Comparison of ENCODE assay signal across 1 cellular context in the genomic region with DNA sequence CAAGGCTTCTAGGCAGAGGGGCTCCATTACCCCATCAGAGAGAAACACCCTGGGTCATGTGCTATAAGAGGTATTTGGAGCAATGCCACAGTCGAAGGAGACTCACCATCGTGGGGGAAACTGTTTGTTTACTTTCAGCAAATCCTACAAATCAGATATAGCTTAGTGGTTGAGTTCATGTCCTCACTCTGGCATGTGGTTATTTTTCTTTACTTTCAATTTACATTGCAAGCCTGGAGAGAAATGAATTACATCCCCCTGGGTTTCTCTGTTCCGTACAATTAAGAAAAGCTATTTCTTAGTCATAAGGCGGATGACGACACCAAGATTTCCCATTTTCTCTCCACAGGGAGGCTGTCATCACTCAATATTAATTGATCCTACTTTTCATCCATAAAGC.
TF ChIP-seq lines count a peak whose summit lies in the region.

No MANE protein-coding gene starts in this region.

TF ChIP-seq in HEK293, 187 proteins besides CTCF, POLR2A, EP300 and RAD21 (continued from another document and continues in another):
- no peak for TF ChIP-seq REST (tag by site-specific recombination; IDR thresholded peaks at IDR 0.05)
- no peak for TF ChIP-seq TRIM28 (IDR thresholded peaks at IDR 0.05; ENCODE audit: borderline replicate concordance, low read length)
- TF ChIP-seq ZNF157 (tag by site-specific recombination; IDR thresholded peaks at IDR 0.05) = no peak
- no peak for TF ChIP-seq ZNF354C (tag by site-specific recombination; IDR thresholded peaks at IDR 0.05; ENCODE audit: borderline replicate concordance, low read depth)
- TF ChIP-seq FEZF1 (tag by site-specific recombination; IDR thresholded peaks at IDR 0.05) = peak; percentile 83
- TF ChIP-seq, protein P1, sequence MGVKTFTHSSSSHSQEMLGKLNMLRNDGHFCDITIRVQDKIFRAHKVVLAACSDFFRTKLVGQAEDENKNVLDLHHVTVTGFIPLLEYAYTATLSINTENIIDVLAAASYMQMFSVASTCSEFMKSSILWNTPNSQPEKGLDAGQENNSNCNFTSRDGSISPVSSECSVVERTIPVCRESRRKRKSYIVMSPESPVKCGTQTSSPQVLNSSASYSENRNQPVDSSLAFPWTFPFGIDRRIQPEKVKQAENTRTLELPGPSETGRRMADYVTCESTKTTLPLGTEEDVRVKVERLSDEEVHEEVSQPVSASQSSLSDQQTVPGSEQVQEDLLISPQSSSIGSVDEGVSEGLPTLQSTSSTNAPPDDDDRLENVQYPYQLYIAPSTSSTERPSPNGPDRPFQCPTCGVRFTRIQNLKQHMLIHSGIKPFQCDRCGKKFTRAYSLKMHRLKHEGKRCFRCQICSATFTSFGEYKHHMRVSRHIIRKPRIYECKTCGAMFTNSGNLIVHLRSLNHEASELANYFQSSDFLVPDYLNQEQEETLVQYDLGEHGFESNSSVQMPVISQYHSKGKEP (tag by site-specific recombination; IDR thresholded peaks at IDR 0.05) = peak; percentile 55; the same call in 1 of the 2 replicates
- peak; percentile 56; the same call in 1 of the 2 replicates for TF ChIP-seq SCRT2 (tag by site-specific recombination; IDR thresholded peaks at IDR 0.05)
- TF ChIP-seq EGR2 (tag by site-specific recombination; IDR thresholded peaks at IDR 0.05; ENCODE audit: low read depth) = no peak
- TF ChIP-seq, protein P2, sequence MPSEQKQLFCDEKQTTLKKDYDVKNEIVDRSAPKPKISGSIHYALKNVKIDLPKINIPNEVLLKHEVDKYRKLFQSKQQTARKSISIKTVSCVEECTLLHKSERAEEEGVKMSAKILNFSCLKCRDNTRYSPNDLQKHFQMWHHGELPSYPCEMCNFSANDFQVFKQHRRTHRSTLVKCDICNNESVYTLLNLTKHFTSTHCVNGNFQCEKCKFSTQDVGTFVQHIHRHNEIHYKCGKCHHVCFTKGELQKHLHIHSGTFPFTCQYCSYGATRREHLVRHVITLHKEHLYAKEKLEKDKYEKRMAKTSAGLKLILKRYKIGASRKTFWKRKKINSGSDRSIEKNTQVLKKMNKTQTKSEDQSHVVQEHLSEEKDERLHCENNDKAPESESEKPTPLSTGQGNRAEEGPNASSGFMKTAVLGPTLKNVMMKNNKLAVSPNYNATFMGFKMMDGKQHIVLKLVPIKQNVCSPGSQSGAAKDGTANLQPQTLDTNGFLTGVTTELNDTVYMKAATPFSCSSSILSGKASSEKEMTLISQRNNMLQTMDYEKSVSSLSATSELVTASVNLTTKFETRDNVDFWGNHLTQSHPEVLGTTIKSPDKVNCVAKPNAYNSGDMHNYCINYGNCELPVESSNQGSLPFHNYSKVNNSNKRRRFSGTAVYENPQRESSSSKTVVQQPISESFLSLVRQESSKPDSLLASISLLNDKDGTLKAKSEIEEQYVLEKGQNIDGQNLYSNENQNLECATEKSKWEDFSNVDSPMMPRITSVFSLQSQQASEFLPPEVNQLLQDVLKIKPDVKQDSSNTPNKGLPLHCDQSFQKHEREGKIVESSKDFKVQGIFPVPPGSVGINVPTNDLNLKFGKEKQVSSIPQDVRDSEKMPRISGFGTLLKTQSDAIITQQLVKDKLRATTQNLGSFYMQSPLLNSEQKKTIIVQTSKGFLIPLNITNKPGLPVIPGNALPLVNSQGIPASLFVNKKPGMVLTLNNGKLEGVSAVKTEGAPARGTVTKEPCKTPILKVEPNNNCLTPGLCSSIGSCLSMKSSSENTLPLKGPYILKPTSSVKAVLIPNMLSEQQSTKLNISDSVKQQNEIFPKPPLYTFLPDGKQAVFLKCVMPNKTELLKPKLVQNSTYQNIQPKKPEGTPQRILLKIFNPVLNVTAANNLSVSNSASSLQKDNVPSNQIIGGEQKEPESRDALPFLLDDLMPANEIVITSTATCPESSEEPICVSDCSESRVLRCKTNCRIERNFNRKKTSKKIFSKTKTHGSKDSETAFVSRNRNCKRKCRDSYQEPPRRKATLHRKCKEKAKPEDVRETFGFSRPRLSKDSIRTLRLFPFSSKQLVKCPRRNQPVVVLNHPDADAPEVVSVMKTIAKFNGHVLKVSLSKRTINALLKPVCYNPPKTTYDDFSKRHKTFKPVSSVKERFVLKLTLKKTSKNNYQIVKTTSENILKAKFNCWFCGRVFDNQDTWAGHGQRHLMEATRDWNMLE (tag by site-specific recombination; conservative IDR thresholded peaks at IDR 0.05; ENCODE audit: low read depth) = peak; percentile 57; the same call in 1 of the 2 replicates
- TF ChIP-seq ZNF48 (tag by site-specific recombination; IDR thresholded peaks at IDR 0.05) = no peak
- no peak for TF ChIP-seq ZNF16 (tag by site-specific recombination; IDR thresholded peaks at IDR 0.05; ENCODE audit: low read depth)
- peak; percentile 34; the same call in 1 of the 2 replicates for TF ChIP-seq ZBTB8A (tag by site-specific recombination; IDR thresholded peaks at IDR 0.05)
- TF ChIP-seq ZNF654 (tag by site-specific recombination; IDR thresholded peaks at IDR 0.05; ENCODE audit: low read depth) = peak; percentile 13; the same call in 1 of the 2 replicates
- TF ChIP-seq SETDB1 (IDR thresholded peaks at IDR 0.05; ENCODE audit: insufficient read length, low read length) = no peak
- TF ChIP-seq ZNF114 (tag by site-specific recombination; IDR thresholded peaks at IDR 0.05) = no peak
- peak; percentile 98 for TF ChIP-seq GFI1B (tag by site-specific recombination; IDR thresholded peaks at IDR 0.05)
- TF ChIP-seq ZNF514 (tag by site-specific recombination; IDR thresholded peaks at IDR 0.05) = no peak
- no peak for TF ChIP-seq ZBTB6 (tag by site-specific recombination; IDR thresholded peaks at IDR 0.05)
- no peak for TF ChIP-seq ZFP41 (tag by site-specific recombination; IDR thresholded peaks at IDR 0.05; ENCODE audit: borderline replicate concordance)
- TF ChIP-seq ZNF600 (tag by site-specific recombination; IDR thresholded peaks at IDR 0.05) = 0 out of 2 replicates have a peak, but pooled peaks have one; percentile 32
- no peak for TF ChIP-seq ZBTB7A (tag by site-specific recombination; IDR thresholded peaks at IDR 0.05; ENCODE audit: low read depth)
- peak; percentile 77 for TF ChIP-seq HIC1 (tag by site-specific recombination; IDR thresholded peaks at IDR 0.05)
- TF ChIP-seq ZFP69B (tag by site-specific recombination; IDR thresholded peaks at IDR 0.05) = 0 out of 2 replicates have a peak, but pooled peaks have one; percentile 17
- TF ChIP-seq ZNF280D (tag by site-specific recombination; IDR thresholded peaks at IDR 0.05) = no peak
- TF ChIP-seq ZNF221 (tag by site-specific recombination; IDR thresholded peaks at IDR 0.05; ENCODE audit: borderline replicate concordance) = no peak
- TF ChIP-seq ZNF211 (tag by site-specific recombination; IDR thresholded peaks at IDR 0.05; ENCODE audit: low read depth) = no peak
- peak; percentile 92 for TF ChIP-seq ZNF362 (tag by site-specific recombination; IDR thresholded peaks at IDR 0.05)
- TF ChIP-seq SP3 (tag by site-specific recombination; IDR thresholded peaks at IDR 0.05) = no peak
- peak; percentile 85 for TF ChIP-seq ZNF558 (tag by site-specific recombination; IDR thresholded peaks at IDR 0.05)
- TF ChIP-seq, protein P3, sequence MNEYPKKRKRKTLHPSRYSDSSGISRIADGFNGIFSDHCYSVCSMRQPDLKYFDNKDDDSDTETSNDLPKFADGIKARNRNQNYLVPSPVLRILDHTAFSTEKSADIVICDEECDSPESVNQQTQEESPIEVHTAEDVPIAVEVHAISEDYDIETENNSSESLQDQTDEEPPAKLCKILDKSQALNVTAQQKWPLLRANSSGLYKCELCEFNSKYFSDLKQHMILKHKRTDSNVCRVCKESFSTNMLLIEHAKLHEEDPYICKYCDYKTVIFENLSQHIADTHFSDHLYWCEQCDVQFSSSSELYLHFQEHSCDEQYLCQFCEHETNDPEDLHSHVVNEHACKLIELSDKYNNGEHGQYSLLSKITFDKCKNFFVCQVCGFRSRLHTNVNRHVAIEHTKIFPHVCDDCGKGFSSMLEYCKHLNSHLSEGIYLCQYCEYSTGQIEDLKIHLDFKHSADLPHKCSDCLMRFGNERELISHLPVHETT (tag by site-specific recombination; IDR thresholded peaks at IDR 0.05) = peak; percentile 94
- TF ChIP-seq, protein P4, sequence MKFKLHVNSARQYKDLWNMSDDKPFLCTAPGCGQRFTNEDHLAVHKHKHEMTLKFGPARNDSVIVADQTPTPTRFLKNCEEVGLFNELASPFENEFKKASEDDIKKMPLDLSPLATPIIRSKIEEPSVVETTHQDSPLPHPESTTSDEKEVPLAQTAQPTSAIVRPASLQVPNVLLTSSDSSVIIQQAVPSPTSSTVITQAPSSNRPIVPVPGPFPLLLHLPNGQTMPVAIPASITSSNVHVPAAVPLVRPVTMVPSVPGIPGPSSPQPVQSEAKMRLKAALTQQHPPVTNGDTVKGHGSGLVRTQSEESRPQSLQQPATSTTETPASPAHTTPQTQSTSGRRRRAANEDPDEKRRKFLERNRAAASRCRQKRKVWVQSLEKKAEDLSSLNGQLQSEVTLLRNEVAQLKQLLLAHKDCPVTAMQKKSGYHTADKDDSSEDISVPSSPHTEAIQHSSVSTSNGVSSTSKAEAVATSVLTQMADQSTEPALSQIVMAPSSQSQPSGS (tag by site-specific recombination; IDR thresholded peaks at IDR 0.05; ENCODE audit: low read depth) = peak; percentile 82
- TF ChIP-seq ZNF785 (tag by site-specific recombination; IDR thresholded peaks at IDR 0.05) = no peak
- 0 out of 2 replicates have a peak, but pooled peaks have one; percentile 41 for TF ChIP-seq ZNF174 (tag by site-specific recombination; IDR thresholded peaks at IDR 0.05)
- no peak for TF ChIP-seq MEIS1 (CRISPR knock-in tag; IDR thresholded peaks at IDR 0.05; ENCODE audit: borderline replicate concordance)
